8 cellular contexts compared by ENCODE assay signal in the genomic region with DNA sequence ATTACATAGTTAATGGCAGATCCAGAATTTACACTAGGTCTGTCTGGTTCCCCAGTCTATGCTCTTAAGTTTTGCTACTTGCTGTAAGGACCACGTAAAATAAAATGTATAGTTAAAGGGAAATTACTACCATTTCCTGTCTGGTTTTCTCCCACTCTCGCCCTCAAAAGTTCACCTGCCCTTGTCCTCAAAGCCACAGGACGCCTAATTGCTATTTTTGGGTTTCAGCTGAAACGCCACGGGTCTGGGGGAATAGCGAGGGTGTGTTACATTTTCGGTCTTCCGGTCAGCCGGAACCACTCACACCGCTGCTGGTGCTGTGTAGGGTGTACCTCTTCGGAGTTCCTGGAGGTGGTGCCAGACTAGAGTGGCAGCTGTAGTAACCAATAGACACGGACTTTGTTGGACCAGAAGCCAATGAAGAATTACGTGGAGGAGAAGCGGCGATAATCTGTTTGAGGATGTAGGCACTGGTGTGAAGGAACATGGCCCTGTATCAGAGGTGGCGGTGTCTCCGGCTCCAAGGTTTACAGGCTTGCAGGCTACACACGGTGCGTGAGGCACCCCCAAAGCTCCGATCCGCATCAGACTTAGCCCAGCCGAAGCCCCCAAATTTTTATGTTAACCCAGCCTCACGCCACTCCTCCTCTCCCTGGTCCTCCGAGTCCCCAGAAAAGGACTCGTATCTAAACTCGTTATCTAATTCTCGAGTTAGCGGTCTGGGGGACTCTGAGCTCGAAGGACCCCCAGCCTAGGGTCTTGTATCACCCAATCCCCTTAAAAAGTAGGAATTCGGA. TPM values are rescaled to one million over a fixed set of nuclear protein-coding genes. Genes with fewer than 3 reads are reported as not detected.
DNase-seq lines count a peak whose midpoint lies in the region; TF ChIP-seq lines count a peak whose summit lies in the region.

TARS2 (plus strand) TSS at position 454 of the 797 bp plus-strand sequence; CDS start at position 486, 32 bp downstream.

- H3K4me1 Mint-ChIP-seq in H9, result peaks cover 5 to 10% of the 10 kb centered on the region in 2 experiments
- H3K4me1 Mint-ChIP-seq in neural crest cell, result peaks cover 19% of the 10 kb centered on the region

- H3K4me3 ChIP-seq in MG63 (peak within 1 kb of the TSS; percentile 94), foreskin fibroblast (ENCODE audit: low read depth in 1 of 2, low read length in 2 of 2) (peak within 1 kb of the TSS; percentile 71 to 87), stomach smooth muscle (ENCODE audit: low read length in 2 of 2) (peak within 1 kb of the TSS; percentile 75 to 96)

- DNase-seq in H9, result peak; percentile 98
- DNase-seq in MG63, result peak; percentile 97
- peak; percentile 100 for DNase-seq in SHP77 treated with DMSO at 0.1 percent for 48 hours (lab: John Stamatoyannopoulos, UW)
- DNase-seq in activated effector memory CD4-positive, alpha-beta T cell treated with anti-CD3 and anti-CD28 coated beads, Interleukin-2, amount 50 U/mL, for 16 hours, result peak; percentile 96
- peak; percentile 98 to 99 for DNase-seq in foreskin fibroblast
- DNase-seq in neural crest cell (ENCODE audit: low read depth, low spot score), result peak; percentile 99

- no peaks in the 10 kb centered on the region for H3K79me1 ChIP-seq in H9 (ENCODE audit: insufficient read depth, low read depth, low read length, poor library complexity, severe bottlenecking)

- peak within 1 kb of the TSS; percentile 94 for H2AFZ ChIP-seq in H9 (ENCODE audit: low read length)

- H3K27ac ChIP-seq in H9 (ENCODE audit: insufficient read length, low read depth, low read length) (no peak within 1 kb of the TSS), stomach smooth muscle (ENCODE audit: low read length) (peak within 1 kb of the TSS; percentile 60)

- H3K9me3 Mint-ChIP-seq in H9, result no peaks in the 10 kb centered on the region; a peak in 1 of 5 replicates
- no peaks in the 10 kb centered on the region for H3K9me3 Mint-ChIP-seq in neural crest cell

- H3T11ph ChIP-seq in H9 (ENCODE audit: low read length), result no peak within 1 kb of the TSS

- H2BK5ac ChIP-seq in H9 (ENCODE audit: insufficient read length, low read length), result no peak within 1 kb of the TSS

- no peak within 1 kb of the TSS for H3K23ac ChIP-seq in H9 (ENCODE audit: insufficient read length, low read depth, low read length)

- H2BK12ac ChIP-seq in H9 (ENCODE audit: insufficient read length, low read depth, low read length), result no peak within 1 kb of the TSS

- H3K36me3 Mint-ChIP-seq in H9 (ENCODE audit: insufficient read depth in 1 of 3, low read depth in 3 of 3) (peaks cover 16 to 32% (median 29%) of the 10 kb centered on the region in 3 experiments; a peak in 6 of 7 replicates), neural crest cell (ENCODE audit: low read depth) (peaks cover 3% of the 10 kb centered on the region)

- H4K20me1 ChIP-seq in H9 (ENCODE audit: control insufficient read depth, insufficient read depth, insufficient read length), result no peaks in the 10 kb centered on the region

- peak within 1 kb of the TSS; percentile 68 for H3K9ac ChIP-seq in ES-I3 (ENCODE audit: low read depth, low read length)
- peak within 1 kb of the TSS; percentile 89 for H3K9ac ChIP-seq in H9 (ENCODE audit: extremely low read depth, insufficient read length, low read length)
- H3K9ac ChIP-seq in stomach smooth muscle (ENCODE audit: low read length in 2 of 2), result peak within 1 kb of the TSS; percentile 92 to 94

- H3K27ac Mint-ChIP-seq in H9 (peak within 1 kb of the TSS; percentile 90 to 99 (median 99)), neural crest cell (ENCODE audit: unreplicated experiment) (peak within 1 kb of the TSS; percentile 85)

- no peak within 1 kb of the TSS for H4K8ac ChIP-seq in H9 (replicated peaks; ENCODE audit: insufficient read length, low read depth, low read length)

- H3K27me3 ChIP-seq in H9 (ENCODE audit: insufficient read depth, low read length) (no peaks in the 10 kb centered on the region), MG63 (no peaks in the 10 kb centered on the region), stomach smooth muscle (ENCODE audit: control insufficient read depth in 1 of 2, insufficient read depth in 2 of 2, low read length in 2 of 2) (no peaks in the 10 kb centered on the region)

- no peaks in the 10 kb centered on the region for H3K9me3 ChIP-seq in ES-I3 (ENCODE audit: control insufficient read depth, insufficient read depth, low read length)
- H3K9me3 ChIP-seq in H9 (ENCODE audit: control insufficient read depth, low read depth, low read length), result no peaks in the 10 kb centered on the region
- no peaks in the 10 kb centered on the region for H3K9me3 ChIP-seq in MG63
- H3K9me3 ChIP-seq in stomach smooth muscle (ENCODE audit: control insufficient read depth in 2 of 2, low read length in 2 of 2), result no peaks in the 10 kb centered on the region

- peaks cover 6% of the 10 kb centered on the region for H3K23me2 ChIP-seq in H9 (ENCODE audit: insufficient read length, low read depth, low read length, poor library complexity, severe bottlenecking)

- no CpG with 5 or more reads among the region's 30 CpGs for WGBS in H9 (ENCODE audit: extremely low coverage, insufficient read length, low lambda C conversion rate)

- no peak within 1 kb of the TSS for H3K4ac ChIP-seq in H9 (ENCODE audit: low read depth, low read length)

- H4K91ac ChIP-seq in H9 (ENCODE audit: insufficient read length, low read depth, low read length), result no peak within 1 kb of the TSS

- H2AK5ac ChIP-seq in H9 (ENCODE audit: insufficient read length, low read length), result no peak within 1 kb of the TSS

- H2BK20ac ChIP-seq in H9 (ENCODE audit: low read depth, low read length, poor library complexity, severe bottlenecking), result no peak within 1 kb of the TSS

- H2BK15ac ChIP-seq in H9 (ENCODE audit: low read depth, low read length), result no peak within 1 kb of the TSS

- no peak within 1 kb of the TSS for H2BK120ac ChIP-seq in H9 (ENCODE audit: low read depth, low read length, poor library complexity, severe bottlenecking)

- H3K56ac ChIP-seq in H9 (ENCODE audit: insufficient read length, low read depth, low read length), result no peak within 1 kb of the TSS

- peak within 1 kb of the TSS; percentile 63 for H3K18ac ChIP-seq in H9 (ENCODE audit: insufficient read length, low read depth, low read length)

- H3K4me1 ChIP-seq in ES-I3 (ENCODE audit: insufficient read depth, low read length), result no peaks in the 10 kb centered on the region
- H3K4me1 ChIP-seq in H9 (ENCODE audit: insufficient read depth, low read length), result no peaks in the 10 kb centered on the region
- H3K4me1 ChIP-seq in stomach smooth muscle (ENCODE audit: control insufficient read depth, insufficient read depth, low read length), result peaks cover 6% of the 10 kb centered on the region

- peaks cover 22% of the 10 kb centered on the region for H3K36me3 ChIP-seq in ES-I3 (ENCODE audit: insufficient read depth, low read length)
- peaks cover 27% of the 10 kb centered on the region for H3K36me3 ChIP-seq in MG63
- H3K36me3 ChIP-seq in stomach smooth muscle (ENCODE audit: control insufficient read depth in 2 of 2, insufficient read depth in 2 of 2, low read length in 2 of 2), result peaks cover 18 to 22% of the 10 kb centered on the region in 2 donors

- peak within 1 kb of the TSS; percentile 72; the same call in 1 of the 2 replicates for H3K14ac ChIP-seq in H9 (ENCODE audit: insufficient read depth, low read length)

- no peak within 1 kb of the TSS for H4K5ac ChIP-seq in H9 (ENCODE audit: insufficient read length, low read depth, low read length)

- no peaks in the 10 kb centered on the region for H3K79me2 ChIP-seq in H9 (ENCODE audit: insufficient read depth, low read length)

- H3K4me2 ChIP-seq in H9 (ENCODE audit: insufficient read depth, insufficient read length, low read length), result peak within 1 kb of the TSS; percentile 93

- no peaks in the 10 kb centered on the region for H3K27me3 Mint-ChIP-seq in H9 (ENCODE audit: low read depth)
- H3K27me3 Mint-ChIP-seq in neural crest cell (ENCODE audit: low read depth), result peaks cover 7% of the 10 kb centered on the region

- H3K4me3 Mint-ChIP-seq in H9 (peak within 1 kb of the TSS; percentile 99 to 100), neural crest cell (peak within 1 kb of the TSS; percentile 87)

- TF ChIP-seq CTCF in H9 (conservative IDR thresholded peaks at IDR 0.05) (no peak), foreskin fibroblast (IDR thresholded peaks at IDR 0.05; ENCODE audit: low read depth, low read length) (no peak), neural crest cell (conservative IDR thresholded peaks at IDR 0.05) (peak; percentile 35)

RNA-seq across cellular contexts. Expression of gene TARS2, which starts in this region (rescaled TPM):
- total RNA-seq in H9 (2021) (36.5 and 38.8 TPM in 2 replicates), neural crest cell (30.0 and 31.1 TPM in 2 replicates)
- 14.7 and 15.4 TPM in 2 replicates for total RNA-seq in MG63 (2014; rRNA removed; shearing (Covaris generic); ENCODE audit: low replicate concordance)
